In genomic region chr7:139775829-139776266, GRCh38 we compare ENCODE assay signal across 8 cellular contexts. TPM values are rescaled to one million over a fixed set of nuclear protein-coding genes. Genes with fewer than 3 reads are reported as not detected.
A peak's percentile ranks its signal among the peaks of the same experiment; 100 is the strongest.
DNase-seq lines count a peak whose midpoint lies in the region; ATAC-seq, FAIRE-seq and TF ChIP-seq lines count a peak whose summit lies in the region.

No MANE protein-coding gene starts in this region.

- peak; percentile 77 to 80 for TF ChIP-seq RAD21 in K562 (CRISPR knock-in tag; conservative IDR thresholded peaks at IDR 0.05 in 1 of 2, IDR thresholded peaks at IDR 0.05 in 1 of 2)

- no peaks in the 10 kb centered on the region for H3K36me3 Mint-ChIP-seq in T-cell

- peak; percentile 79 for FAIRE-seq in K562 (lab: Jason Lieb, UNC)

- POLR2A ChIA-PET in T-cell (lab: Charles Lee) (no interaction called here), K562 (lab: Yijun Ruan, JAX) (no interaction called here)

- peaks cover 61 to 69% (median 65%) of the 10 kb centered on the region in 3 donors for H3K4me1 Mint-ChIP-seq in T-cell

- peak overlapping the region; percentile 90 for H3K4me2 ChIP-seq in K562 (ENCODE audit: insufficient read depth, low read length)

- H3K79me2 ChIP-seq in K562 (ENCODE audit: control insufficient read depth, insufficient read depth, low read length): peaks cover 28% of the 10 kb centered on the region

- 4% methylated on average over 11 of the region's 11 CpGs for WGBS in K562 (ENCODE audit: insufficient coverage, low coverage, missing lambda C conversion rate)

- peak overlapping the region; percentile 90 to 100 (median 99) for H3K4me3 Mint-ChIP-seq in T-cell

- H3K9ac ChIP-seq in K562 (ENCODE audit: insufficient read depth in 1 of 2, low read depth in 2 of 2, low read length in 2 of 2): peak overlapping the region; percentile 66 to 70; a peak in 3 of 4 replicates

- no peaks in the 10 kb centered on the region for H4K20me1 ChIP-seq in K562 (replicated peaks; ENCODE audit: control insufficient read depth, insufficient read depth, low read length)

- no peaks in the 10 kb centered on the region for H3K36me3 ChIP-seq in K562 (ENCODE audit: control insufficient read depth, insufficient read depth, low read length)

- no peaks in the 10 kb centered on the region for H3K9me1 ChIP-seq in K562 (ENCODE audit: control insufficient read depth, insufficient read depth, low read length)

- in situ Hi-C loops in K562 (cut with MboI): no loop called here

- peak overlapping the region; percentile 30; the same call in 1 of the 2 replicates for H2AFZ ChIP-seq in K562 (ENCODE audit: low read depth, low read length)

- CTCF ChIA-PET in T-cell (lab: Charles Lee): no interaction called here
- CTCF ChIA-PET in K562 (lab: Yijun Ruan, JAX; ENCODE audit: low intra/inter-chr PET ratio): interaction anchor here (1.0 to 2.3 kb wide), 3 partner anchors 209 to 551 kb away, joined by 3 to 17 read pairs (median 4); no protein-coding TSS in a partner anchor

- H3K27me3 Mint-ChIP-seq in T-cell: peaks cover 5% of the 10 kb centered on the region in 2 donors

- intact Hi-C loops in K562 (cut with micrococcal nuclease): loop anchor here (1.0 to 10.0 kb wide), 7 partner anchors 111 to 549 kb away; no protein-coding TSS in a partner anchor

- DNase-seq in C1 segment of cervical spinal cord (lab: John Stamatoyannopoulos, UW): peak in 11 of 14 donors; percentile 19 to 68 (median 54)
- peak; percentile 65 for DNase-seq in NCI-H1092 (lab: John Stamatoyannopoulos, UW)
- peak in 32 of 34 experiments; percentile 22 to 68 (median 52) for DNase-seq in T-cell
- peak; percentile 68 to 86 (median 74) for DNase-seq in K562 (ENCODE audit: extremely low read depth in 1 of 4, low spot score in 3 of 4)
- DNase-seq in hippocampal formation (lab: John Stamatoyannopoulos, UW): peak; percentile 51 to 90
- no peak for DNase-seq in retinal pigment epithelial cell (ENCODE audit: low read depth)

- TF ChIP-seq POLR2A in K562 (conservative IDR thresholded peaks at IDR 0.05): no peak

- H3K4me1 ChIP-seq in K562 (replicated peaks in 1 of 2; ENCODE audit: control insufficient read depth in 2 of 2, insufficient read depth in 2 of 2, low read length in 2 of 2): peaks cover 14 to 15% of the 10 kb centered on the region in 2 experiments; a peak in 4 of 5 replicates

- H3K27ac ChIP-seq in K562 (ENCODE audit: extremely low read depth, low read depth, low read length): no peak overlapping the region

- H3K9me3 Mint-ChIP-seq in T-cell: no peaks in the 10 kb centered on the region

- H3K4me3 ChIP-seq in K562 (peak overlapping the region; percentile 55), retinal pigment epithelial cell (ENCODE audit: low read length) (peak overlapping the region; percentile 86)

- H3K9me3 ChIP-seq in K562 (replicated peaks; ENCODE audit: control insufficient read depth, insufficient read depth, low read depth, low read length): no peaks in the 10 kb centered on the region

- TF ChIP-seq EP300 in K562 (IDR thresholded peaks at IDR 0.05; ENCODE audit: low read length): no peak

- TF ChIP-seq CTCF in K562 (IDR thresholded peaks at IDR 0.05 in 2 of 3, conservative IDR thresholded peaks at IDR 0.05 in 1 of 3; ENCODE audit: insufficient read depth in 2 of 3, low read depth in 1 of 3, low read length in 3 of 3) (peak; percentile 76 to 92 (median 87)), retinal pigment epithelial cell (conservative IDR thresholded peaks at IDR 0.05; ENCODE audit: low read depth, low read length) (peak; percentile 76)

- ATAC-seq in GM19463 (IDR thresholded peaks at IDR 0.05; ENCODE audit: unreplicated experiment) (peak; percentile 25), T-cell (replicated peaks in 1 of 4) (peak in 1 of 4 experiments; percentile 43), K562 (peak; percentile 79), HG03439 (IDR thresholded peaks at IDR 0.05; ENCODE audit: unreplicated experiment) (no peak)

- peaks cover 6 to 24% of the 10 kb centered on the region in 2 experiments; a peak in 4 of 5 replicates for H3K27me3 ChIP-seq in K562 (ENCODE audit: control insufficient read depth in 2 of 2, insufficient read depth in 2 of 2, low read length in 2 of 2)

- no TSS peak for BruUV-seq in K562 (replicated peaks; lab: Mats Ljungman, UMichigan)

- peak overlapping the region; percentile 96 to 99 for H3K27ac Mint-ChIP-seq in T-cell

TF ChIP-seq in K562, 482 proteins besides CTCF, POLR2A, EP300 and RAD21 (continues in another document):
- TF ChIP-seq HNRNPH1 (optimal IDR thresholded peaks at IDR 0.05; ENCODE audit: low read depth, low read length): no peak
- TF ChIP-seq ATF1 (CRISPR knock-in tag; IDR thresholded peaks at IDR 0.05): no peak
- 0 out of 2 replicates have a peak, but pooled peaks have one; percentile 16 for TF ChIP-seq ATF1 (tag; IDR thresholded peaks at IDR 0.05)

RNA-seq across cellular contexts. Expression of gene HIPK2, which starts 1.9 kb away (rescaled TPM):
- total RNA-seq in T-cell (10 to 100 TPM; 32.7 to 34.5 (median 33.5) TPM), K562 (2014; rRNA removed) (3.8 and 5.7 TPM in 2 replicates), K562 (2014; rRNA removed; fragmentation: Illumina TruSeq; extraction: Trizol) (5.4 and 5.5 TPM in 2 replicates), K562 (2015; rRNA removed; fragmentation: Illumina TruSeq; extraction: Trizol) (3.9 and 4.4 TPM in 2 replicates), K562 (2021) (17.5 and 19.8 TPM in 2 replicates)
- 51.9 and 59.2 TPM in 2 replicates for total RNA-seq in K562 (2011; cell fraction: chromatin; rRNA removed; ENCODE audit: low replicate concordance)
- total RNA-seq in K562 (2011; cell fraction: nucleolus; rRNA removed): 15.1 and 17.3 TPM in 2 replicates
- total RNA-seq in K562 (2011; cell fraction: nucleoplasm; rRNA removed): 16.6 and 21.8 TPM in 2 replicates
- polyA plus RNA-seq in K562 (2011; rRNA removed) (8.8 and 10.0 TPM in 2 replicates), K562 (2014; fragmentation: Illumina TruSeq; extraction: Trizol) (9.9 and 10.1 TPM in 2 replicates), K562 (2014; fragmentation: Nextera tagmentation; extraction: Ambion mirVana) (1 to 10 TPM in 1 of 2 experiments, under 1 TPM in 1; 0.69 to 1.6 TPM), K562 (2014; rRNA removed) (5.1 and 5.5 TPM in 2 replicates)
- 6.5 and 10.7 TPM in 2 replicates for polyA plus RNA-seq in K562 (2011; cell fraction: cytosol; rRNA removed)
- polyA plus RNA-seq in K562 (2011; cell fraction: nucleus; rRNA removed): 15.6 and 30.0 TPM in 2 replicates
- 4.7 and 7.4 TPM in 2 replicates for polyA plus RNA-seq in K562 (2012)
- polyA minus RNA-seq in K562 (2011; rRNA and poly(A)+ RNA removed): 31.9 and 34.7 TPM in 2 replicates
- 25.2 and 25.9 TPM in 2 replicates for polyA minus RNA-seq in K562 (2011; cell fraction: cytosol; rRNA and poly(A)+ RNA removed)
- polyA minus RNA-seq in K562 (2011; cell fraction: nucleus; rRNA and poly(A)+ RNA removed): 17.0 and 17.8 TPM in 2 replicates

RNA-seq across cellular contexts. Expression of gene TBXAS1, which starts 53.2 kb away (rescaled TPM):
- 10 to 100 TPM in 2 of 5 donors, 1 to 10 TPM in 3; 5.2 to 14.2 (median 7.3) TPM for total RNA-seq in T-cell
- total RNA-seq in K562 (2011; cell fraction: chromatin; rRNA removed; ENCODE audit: low replicate concordance): 6.1 and 7.4 TPM in 2 replicates
- total RNA-seq in K562 (2011; cell fraction: nucleolus; rRNA removed): 3.2 and 6.0 TPM in 2 replicates
- total RNA-seq in K562 (2011; cell fraction: nucleoplasm; rRNA removed): 4.2 and 10.6 TPM in 2 replicates
- total RNA-seq in K562 (2014; rRNA removed): 1.5 and 1.7 TPM in 2 replicates
- 1.3 and 2.5 TPM in 2 replicates for total RNA-seq in K562 (2014; rRNA removed; fragmentation: Illumina TruSeq; extraction: Trizol)
- 2.6 and 2.9 TPM in 2 replicates for total RNA-seq in K562 (2015; rRNA removed; fragmentation: Illumina TruSeq; extraction: Trizol)
- total RNA-seq in K562 (2021): 1.9 and 2.7 TPM in 2 replicates
- polyA plus RNA-seq in K562 (2011; rRNA removed): 6.8 and 8.3 TPM in 2 replicates
- polyA plus RNA-seq in K562 (2011; cell fraction: cytosol; rRNA removed): 3.7 and 8.3 TPM in 2 replicates
- 10.0 and 17.3 TPM in 2 replicates for polyA plus RNA-seq in K562 (2011; cell fraction: nucleus; rRNA removed)
- polyA plus RNA-seq in K562 (2012): 2.7 and 4.5 TPM in 2 replicates
- 2.0 and 2.2 TPM in 2 replicates for polyA plus RNA-seq in K562 (2014; fragmentation: Illumina TruSeq; extraction: Trizol)
- polyA plus RNA-seq in K562 (2014; fragmentation: Nextera tagmentation; extraction: Ambion mirVana): 1 to 10 TPM; 1.1 to 1.2 TPM
- polyA plus RNA-seq in K562 (2014; rRNA removed): 2.4 and 3.7 TPM in 2 replicates
- 3.8 and 6.3 TPM in 2 replicates for polyA minus RNA-seq in K562 (2011; rRNA and poly(A)+ RNA removed)
- 1.6 and 3.1 TPM in 2 replicates for polyA minus RNA-seq in K562 (2011; cell fraction: cytosol; rRNA and poly(A)+ RNA removed)
- 4.4 and 4.6 TPM in 2 replicates for polyA minus RNA-seq in K562 (2011; cell fraction: nucleus; rRNA and poly(A)+ RNA removed)
